13 cellular contexts compared by ENCODE assay signal in genomic region chr1:112524251-112524650, GRCh38. TPM values are rescaled to one million over a fixed set of nuclear protein-coding genes. Genes with fewer than 3 reads are reported as not detected.
DNase-seq lines count a peak whose midpoint lies in the region; TF ChIP-seq lines count a peak whose summit lies in the region.
"Had no signal": no experiment of that assay in that cellular context is flagged by ENCODE, and none has a peak within 500 bp of the region (broad histone marks: within the 10 kb centered on the region; RNA-seq: fewer than 3 reads in every experiment).

No MANE protein-coding gene starts in this region.

- H3K4me1 ChIP-seq in mesodermal cell (ENCODE audit: control insufficient read depth, insufficient read depth, low read length, poor library complexity, severe bottlenecking), result peaks cover 63% of the 10 kb centered on the region

- peak overlapping the region; percentile 80 for H3K27ac ChIP-seq in mesodermal cell (ENCODE audit: low read depth, low read length, severe bottlenecking)

- POLR2A ChIA-PET in HEK293T (lab: Yijun Ruan, JAX), result no interaction called here

- DNase-seq in A172 (ENCODE audit: low spot score) (peak; percentile 12), M059J (ENCODE audit: low read depth) (peak; percentile 33), choroid plexus epithelial cell (ENCODE audit: low read depth) (peak; percentile 97), HEK293T (ENCODE audit: extremely low spot score) (no peak), occipital lobe (lab: John Stamatoyannopoulos, UW) (no peak), COLO668 (lab: John Stamatoyannopoulos, UW; ENCODE audit: unreplicated experiment) (no peak)
- no peak for DNase-seq in activated CD8-positive, alpha-beta memory T cell treated with anti-CD3 and anti-CD28 coated beads, Interleukin-2, amount 50 U/mL, for 4 hours
- DNase-seq: dorsolateral prefrontal cortex, KG1, natural killer cell, NCI-H187 treated with DMSO at 0.1 percent for 48 hours, NCI-H774 had no signal

- WGBS in mesodermal cell (ENCODE audit: insufficient coverage in 2 of 2), 2 experiments, result 10 to 22% methylated on average over 7 to 8 of the region's 8 CpGs

- H3K4me3 ChIP-seq in choroid plexus epithelial cell (ENCODE audit: low read depth, low read length) (no peak overlapping the region), mesodermal cell (ENCODE audit: extremely low read depth, insufficient read depth, low read length, poor library complexity, severe bottlenecking) (no peak overlapping the region)
- H3K4me3 ChIP-seq: dorsolateral prefrontal cortex had no signal

- peak; percentile 21 for TF ChIP-seq CTCF in choroid plexus epithelial cell (conservative IDR thresholded peaks at IDR 0.05; ENCODE audit: low read depth, low read length)

- CTCF ChIA-PET in HEK293T (lab: Yijun Ruan, JAX), result no interaction called here

- peaks cover 13% of the 10 kb centered on the region for H3K36me3 ChIP-seq in mesodermal cell (ENCODE audit: control insufficient read depth, insufficient read depth, low read length)

- H3K9me3 ChIP-seq in mesodermal cell (ENCODE audit: control insufficient read depth, low read length), result no peaks in the 10 kb centered on the region

TF ChIP-seq in HEK293T, 16 proteins besides CTCF, POLR2A, EP300 and RAD21:
- TF ChIP-seq SP1 (IDR thresholded peaks at IDR 0.05) (no peak), ELF4 (IDR thresholded peaks at IDR 0.05) (no peak), FOXM1 (IDR thresholded peaks at IDR 0.05; ENCODE audit: borderline replicate concordance) (no peak), ARNT (IDR thresholded peaks at IDR 0.05) (no peak), L3MBTL2 (conservative IDR thresholded peaks at IDR 0.05) (no peak), NFRKB (IDR thresholded peaks at IDR 0.05) (no peak), FOXA1 (IDR thresholded peaks at IDR 0.05) (no peak), CTBP1 (IDR thresholded peaks at IDR 0.05; ENCODE audit: borderline replicate concordance) (no peak), LEF1 (IDR thresholded peaks at IDR 0.05; ENCODE audit: borderline replicate concordance) (no peak), ZNF384 (IDR thresholded peaks at IDR 0.05) (no peak), SUZ12 (IDR thresholded peaks at IDR 0.05) (no peak)

RNA-seq across cellular contexts. Expression of gene WNT2B, which starts 15.5 kb away (rescaled TPM):
- total RNA-seq in A172 (2014; rRNA removed; shearing (Covaris generic)), result 0.05 TPM in 1 of 2 replicates, not detected in the other
- under 0.01 and 0.02 TPM in 2 replicates for total RNA-seq in M059J (2014; rRNA removed; shearing (Covaris generic))
- polyA plus RNA-seq in mesodermal cell (2013, experiment 1 of 2), result 0.70 TPM
- 0.40 TPM for polyA plus RNA-seq in mesodermal cell (2013, experiment 2 of 2)
- 2.8 TPM for total RNA-seq in occipital lobe

Comparison
In these comparisons a context has a peak if more than half of its experiments do, and no peak if none do; other contexts are left out.
1. DNase-seq: peak in A172 (single experiment), M059J (single experiment) and choroid plexus epithelial cell (single experiment); none in activated CD8-positive, alpha-beta memory T cell treated with anti-CD3 and anti-CD28 coated beads, Interleukin-2, amount 50 U/mL, for 4 hours (single experiment), HEK293T (single experiment), occipital lobe (single experiment) and COLO668 (single experiment).